ENCODE assay signal across 8 cellular contexts in the genomic region with DNA sequence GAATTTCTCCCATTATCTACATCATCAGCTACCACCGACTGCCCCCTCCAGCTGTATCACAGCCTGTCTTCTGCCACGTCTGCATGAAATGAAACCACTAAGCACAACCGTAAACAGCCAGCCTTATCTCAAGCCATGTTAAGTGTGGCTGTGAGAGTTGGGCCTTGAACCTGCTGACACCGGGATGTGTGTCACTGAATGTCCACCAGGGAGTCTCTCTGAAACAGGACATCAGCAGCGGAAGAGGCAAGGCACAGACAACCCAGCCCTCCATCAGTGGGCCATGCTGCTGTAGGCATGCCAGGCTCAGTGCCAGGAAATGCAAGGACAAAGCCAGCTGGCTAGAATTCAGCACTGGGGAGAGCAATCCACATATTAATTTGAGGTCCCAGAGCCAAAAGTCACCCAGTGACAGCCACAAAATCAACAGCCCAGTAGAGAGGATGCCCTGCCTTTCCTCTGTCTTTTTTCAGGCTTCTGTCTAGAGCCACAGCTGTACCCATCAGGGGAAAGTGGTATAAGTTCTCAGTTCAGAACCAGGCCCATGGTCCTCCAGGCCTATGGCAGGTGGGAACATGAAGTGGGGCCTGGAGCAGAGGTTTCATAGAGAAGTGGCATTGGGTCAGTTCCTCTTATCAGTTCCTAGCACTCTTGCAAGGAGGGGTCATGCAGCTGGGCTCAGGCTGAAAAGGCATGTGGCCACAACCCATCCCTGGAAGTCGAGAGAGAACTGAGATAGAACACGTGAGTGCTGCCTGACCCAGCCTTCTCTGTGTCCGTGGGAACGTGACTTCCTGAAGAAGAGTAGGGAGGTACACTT.
DNase-seq lines count a peak whose midpoint lies in the region; ATAC-seq, FAIRE-seq and TF ChIP-seq lines count a peak whose summit lies in the region.

No MANE protein-coding gene starts in this region.

- H3K27ac Mint-ChIP-seq in astrocyte (ENCODE audit: unreplicated experiment) = no peak overlapping the region
- H3K27ac Mint-ChIP-seq in activated CD8-positive, alpha-beta T cell treated with anti-CD3 and anti-CD28 coated beads for 36 hours = no peak overlapping the region

- CTCF ChIA-PET in activated CD8-positive, alpha-beta T cell treated with anti-CD3 and anti-CD28 coated beads for 36 hours (lab: Charles Lee) = no interaction called here

- H3K79me2 ChIP-seq in astrocyte (ENCODE audit: insufficient read depth, low read length) = no peaks in the 10 kb centered on the region

- H3K9me3 ChIP-seq in astrocyte (ENCODE audit: insufficient read depth, low read depth, low read length) (no peaks in the 10 kb centered on the region), lower lobe of right lung (no peaks in the 10 kb centered on the region)

- no peak for TF ChIP-seq CTCF in astrocyte (IDR thresholded peaks at IDR 0.05; ENCODE audit: insufficient read depth, low read depth, low read length)
- peak; percentile 21 for TF ChIP-seq CTCF in lower lobe of right lung (IDR thresholded peaks at IDR 0.05)
- no peak for TF ChIP-seq CTCF in activated CD8-positive, alpha-beta T cell treated with anti-CD3 and anti-CD28 coated beads for 36 hours (IDR thresholded peaks at IDR 0.05)

- H3K4me1 ChIP-seq in astrocyte (ENCODE audit: insufficient read depth, low read length) (no peaks in the 10 kb centered on the region), lower lobe of right lung (peaks cover 13% of the 10 kb centered on the region)

- no peaks in the 10 kb centered on the region for H3K36me3 Mint-ChIP-seq in astrocyte (ENCODE audit: low read depth, unreplicated experiment)
- H3K36me3 Mint-ChIP-seq in activated CD8-positive, alpha-beta T cell treated with anti-CD3 and anti-CD28 coated beads for 36 hours (ENCODE audit: low read depth) = no peaks in the 10 kb centered on the region

- no peak overlapping the region for H3K4me2 ChIP-seq in astrocyte (ENCODE audit: low read length)

- FAIRE-seq in astrocyte (lab: Jason Lieb, UNC) = no peak

- H3K9me3 Mint-ChIP-seq in astrocyte (ENCODE audit: unreplicated experiment) = peaks cover 10% of the 10 kb centered on the region
- H3K9me3 Mint-ChIP-seq in activated CD8-positive, alpha-beta T cell treated with anti-CD3 and anti-CD28 coated beads for 36 hours = peaks cover 12% of the 10 kb centered on the region

- no peak overlapping the region for H3K9ac ChIP-seq in astrocyte (ENCODE audit: low read length)

- H3K36me3 ChIP-seq in astrocyte (ENCODE audit: insufficient read depth, low read length) = no peaks in the 10 kb centered on the region
- no peaks in the 10 kb centered on the region for H3K36me3 ChIP-seq in lower lobe of right lung

- peaks cover 1% of the 10 kb centered on the region for H3K27me3 Mint-ChIP-seq in astrocyte (ENCODE audit: low read depth, unreplicated experiment)
- H3K27me3 Mint-ChIP-seq in activated CD8-positive, alpha-beta T cell treated with anti-CD3 and anti-CD28 coated beads for 36 hours = no peaks in the 10 kb centered on the region

- H3K4me3 ChIP-seq in astrocyte (ENCODE audit: insufficient read depth, low read depth, low read length) (no peak overlapping the region), lower lobe of right lung (no peak overlapping the region)

- no peak overlapping the region for H2AFZ ChIP-seq in astrocyte (ENCODE audit: low read depth, low read length)

- DNase-seq in astrocyte (ENCODE audit: low read depth) (peak; percentile 6), lower lobe of right lung (peak; percentile 71), DMS53 (lab: John Stamatoyannopoulos, UW) (no peak)
- no peak for DNase-seq in activated CD8-positive, alpha-beta T cell treated with anti-CD3 and anti-CD28 coated beads for 36 hours
- no peak for DNase-seq in activated CD4-positive, CD25-positive, alpha-beta regulatory T cell treated with anti-CD3 and anti-CD28 coated beads, Interleukin-2, amount 50 U/mL, for 72 hours

- no peak overlapping the region for H3K4me3 Mint-ChIP-seq in astrocyte (ENCODE audit: unreplicated experiment)
- H3K4me3 Mint-ChIP-seq in activated CD8-positive, alpha-beta T cell treated with anti-CD3 and anti-CD28 coated beads for 36 hours = no peak overlapping the region

- intact Hi-C loops in lower lobe of right lung (cut with DNase I) = no loop called here
- intact Hi-C loops in activated CD8-positive, alpha-beta T cell treated with anti-CD3 and anti-CD28 coated beads for 36 hours (cut with micrococcal nuclease) = no loop called here

- ATAC-seq in GM18867 (IDR thresholded peaks at IDR 0.05; ENCODE audit: unreplicated experiment) (peak; percentile 83), HG03159 (IDR thresholded peaks at IDR 0.05; ENCODE audit: unreplicated experiment) (peak; percentile 91), lower lobe of right lung (peak; percentile 66 to 90), GM19452 (IDR thresholded peaks at IDR 0.05; ENCODE audit: unreplicated experiment) (no peak)
- ATAC-seq in activated CD8-positive, alpha-beta T cell treated with anti-CD3 and anti-CD28 coated beads for 36 hours = no peak

- H3K4me1 Mint-ChIP-seq in astrocyte (ENCODE audit: low read depth, unreplicated experiment) = no peaks in the 10 kb centered on the region
- H3K4me1 Mint-ChIP-seq in activated CD8-positive, alpha-beta T cell treated with anti-CD3 and anti-CD28 coated beads for 36 hours (ENCODE audit: low read depth) = no peaks in the 10 kb centered on the region

- H3K27me3 ChIP-seq in astrocyte (ENCODE audit: insufficient read depth, low read length) = no peaks in the 10 kb centered on the region
- no peaks in the 10 kb centered on the region for H3K27me3 ChIP-seq in lower lobe of right lung (ENCODE audit: low read depth)

- no peak overlapping the region for H3K27ac ChIP-seq in astrocyte (ENCODE audit: low read depth, low read length)
- no peak overlapping the region for H3K27ac ChIP-seq in lower lobe of right lung

- no peaks in the 10 kb centered on the region for H4K20me1 ChIP-seq in astrocyte (ENCODE audit: insufficient read depth, low read length)

- POLR2A ChIA-PET in activated CD8-positive, alpha-beta T cell treated with anti-CD3 and anti-CD28 coated beads for 36 hours (lab: Charles Lee) = no interaction called here

Comparison
In these comparisons a context has a peak if more than half of its experiments do, and no peak if none do; other contexts are left out.
1. ATAC-seq: peak in GM18867 (single experiment), HG03159 (single experiment) and lower lobe of right lung (2 of 2); none in activated CD8-positive, alpha-beta T cell treated with anti-CD3 and anti-CD28 coated beads for 36 hours (single experiment) and GM19452 (single experiment).
2. DNase-seq: peak in astrocyte (single experiment) and lower lobe of right lung (single experiment); none in activated CD8-positive, alpha-beta T cell treated with anti-CD3 and anti-CD28 coated beads for 36 hours (single experiment), activated CD4-positive, CD25-positive, alpha-beta regulatory T cell treated with anti-CD3 and anti-CD28 coated beads, Interleukin-2, amount 50 U/mL, for 72 hours (single experiment) and DMS53 (single experiment).